8 cellular contexts compared by ENCODE assay signal in the genomic region with DNA sequence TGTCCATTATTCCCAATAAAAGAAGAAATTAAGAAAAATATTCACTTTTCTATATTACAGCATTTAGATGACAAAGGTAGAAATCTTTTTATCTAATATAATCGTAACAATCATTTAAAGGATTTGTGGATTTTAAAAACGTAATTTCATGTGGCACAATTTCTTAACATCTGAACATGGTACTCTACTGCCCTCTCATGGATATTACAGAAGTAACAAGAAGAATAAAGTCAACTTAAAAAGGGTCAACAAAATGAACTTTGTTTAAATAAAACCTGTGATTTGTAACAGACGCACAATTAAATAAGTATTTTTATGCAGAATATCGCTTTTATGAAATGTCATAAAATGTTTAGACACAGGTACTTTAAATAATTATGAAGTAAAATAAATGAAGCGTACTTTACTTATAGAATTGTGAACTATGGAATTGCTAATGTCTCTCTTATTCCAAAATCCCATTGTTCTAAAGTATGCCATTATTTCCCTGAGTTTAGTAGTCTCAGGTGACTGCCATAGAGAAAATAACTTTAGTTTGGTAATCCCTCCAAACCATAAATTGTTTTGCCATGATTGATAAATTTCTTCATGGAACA.
DNase-seq lines count a peak whose midpoint lies in the region; ATAC-seq and TF ChIP-seq lines count a peak whose summit lies in the region.

No MANE protein-coding gene starts in this region.

- CTCF ChIA-PET in RWPE1 (lab: Yijun Ruan, JAX): no interaction called here
- CTCF ChIA-PET in activated CD4-positive, alpha-beta T cell treated with anti-CD3 and anti-CD28 coated beads, Interleukin-2, amount 10 ng/mL, durations not matched to agents 7 days and 5 days (lab: Charles Lee): no interaction called here

- ATAC-seq in GM18858 (IDR thresholded peaks at IDR 0.05; ENCODE audit: unreplicated experiment): no peak
- ATAC-seq in HG03432 (IDR thresholded peaks at IDR 0.05; ENCODE audit: unreplicated experiment): no peak

- no peak overlapping the region for H3K4me3 Mint-ChIP-seq in activated CD4-positive, alpha-beta T cell treated with anti-CD3 and anti-CD28 coated beads, Interleukin-2, amount 10 ng/mL, durations not matched to agents 7 days and 5 days

- DNase-seq in AG08395 (ENCODE audit: low spot score): peak; percentile 37
- DNase-seq in HCEC 1CT: peak; percentile 2
- DNase-seq in RWPE1 (ENCODE audit: low spot score): peak; percentile 3
- peak; percentile 16 to 66 for DNase-seq in foreskin fibroblast
- DNase-seq in superior temporal gyrus (ENCODE audit: extremely low spot score): peak; percentile 76
- no peak for DNase-seq in activated CD4-positive, alpha-beta T cell treated with anti-CD3 and anti-CD28 coated beads, Interleukin-2, amount 10 ng/mL, durations not matched to agents 7 days and 5 days

- H3K27me3 Mint-ChIP-seq in activated CD4-positive, alpha-beta T cell treated with anti-CD3 and anti-CD28 coated beads, Interleukin-2, amount 10 ng/mL, durations not matched to agents 7 days and 5 days: no peaks in the 10 kb centered on the region

- H3K9me3 Mint-ChIP-seq in activated CD4-positive, alpha-beta T cell treated with anti-CD3 and anti-CD28 coated beads, Interleukin-2, amount 10 ng/mL, durations not matched to agents 7 days and 5 days: no peaks in the 10 kb centered on the region

- no peaks in the 10 kb centered on the region for H3K4me1 Mint-ChIP-seq in activated CD4-positive, alpha-beta T cell treated with anti-CD3 and anti-CD28 coated beads, Interleukin-2, amount 10 ng/mL, durations not matched to agents 7 days and 5 days

- no peak overlapping the region for H3K27ac Mint-ChIP-seq in activated CD4-positive, alpha-beta T cell treated with anti-CD3 and anti-CD28 coated beads, Interleukin-2, amount 10 ng/mL, durations not matched to agents 7 days and 5 days

- H3K36me3 Mint-ChIP-seq in activated CD4-positive, alpha-beta T cell treated with anti-CD3 and anti-CD28 coated beads, Interleukin-2, amount 10 ng/mL, durations not matched to agents 7 days and 5 days (ENCODE audit: low read depth): no peaks in the 10 kb centered on the region

- TF ChIP-seq CTCF in RWPE1 (conservative IDR thresholded peaks at IDR 0.05; ENCODE audit: low read depth) (peak; percentile 67), foreskin fibroblast (IDR thresholded peaks at IDR 0.05; ENCODE audit: low read depth, low read length) (peak; percentile 19)

- no peak overlapping the region for H3K27ac ChIP-seq in RWPE1

- POLR2A ChIA-PET in RWPE1 (lab: Yijun Ruan, JAX; ENCODE audit: low non-redundant PET): no interaction called here
- POLR2A ChIA-PET in activated CD4-positive, alpha-beta T cell treated with anti-CD3 and anti-CD28 coated beads, Interleukin-2, amount 10 ng/mL, durations not matched to agents 7 days and 5 days (lab: Charles Lee): no interaction called here

- H3K4me3 ChIP-seq in foreskin fibroblast (ENCODE audit: low read depth in 1 of 2, low read length in 2 of 2): no peak overlapping the region
